In genomic region chr2:3001595-3002184, GRCh38 we compare ENCODE assay signal across 10 cellular contexts.
DNase-seq lines count a peak whose midpoint lies in the region; ATAC-seq, FAIRE-seq and TF ChIP-seq lines count a peak whose summit lies in the region.
"Had no signal": no experiment of that assay in that cellular context is flagged by ENCODE, and none has a peak within 500 bp of the region (broad histone marks: within the 10 kb centered on the region; RNA-seq: fewer than 3 reads in every experiment).

No MANE protein-coding gene starts in this region.

- ATAC-seq in HG03469 (IDR thresholded peaks at IDR 0.05; ENCODE audit: unreplicated experiment), result peak; percentile 64
- ATAC-seq in activated CD8-positive, alpha-beta T cell treated with anti-CD3 and anti-CD28 coated beads for 36 hours, result no peak

- H3K4me1 Mint-ChIP-seq in chondrocyte (ENCODE audit: low read depth) (no peaks in the 10 kb centered on the region), osteocyte (ENCODE audit: unreplicated experiment) (no peaks in the 10 kb centered on the region)
- no peaks in the 10 kb centered on the region for H3K4me1 Mint-ChIP-seq in activated CD8-positive, alpha-beta T cell treated with anti-CD3 and anti-CD28 coated beads for 36 hours (ENCODE audit: low read depth)

- H3K27me3 Mint-ChIP-seq in chondrocyte (ENCODE audit: low read depth) (peaks cover 10% of the 10 kb centered on the region), osteocyte (ENCODE audit: unreplicated experiment) (no peaks in the 10 kb centered on the region)
- H3K27me3 Mint-ChIP-seq in activated CD8-positive, alpha-beta T cell treated with anti-CD3 and anti-CD28 coated beads for 36 hours, result peaks cover 13% of the 10 kb centered on the region

- TF ChIP-seq CTCF in GM12873 (IDR thresholded peaks at IDR 0.05; ENCODE audit: insufficient read depth, low read depth, low read length, missing control alignments) (peak; percentile 19), chondrocyte (IDR thresholded peaks at IDR 0.05) (peak; percentile 53), osteocyte (IDR thresholded peaks at IDR 0.05) (peak; percentile 38), foreskin fibroblast (IDR thresholded peaks at IDR 0.05; ENCODE audit: low read depth, low read length) (no peak)
- no peak for TF ChIP-seq CTCF in activated CD8-positive, alpha-beta T cell treated with anti-CD3 and anti-CD28 coated beads for 36 hours (IDR thresholded peaks at IDR 0.05)

- no peak overlapping the region for H3K4me3 Mint-ChIP-seq in chondrocyte (ENCODE audit: unreplicated experiment)
- H3K4me3 Mint-ChIP-seq in osteocyte (ENCODE audit: unreplicated experiment), result no peak overlapping the region
- H3K4me3 Mint-ChIP-seq in activated CD8-positive, alpha-beta T cell treated with anti-CD3 and anti-CD28 coated beads for 36 hours, result no peak overlapping the region
- H3K4me3 Mint-ChIP-seq: T-cell had no signal

- intact Hi-C loops in activated CD8-positive, alpha-beta T cell treated with anti-CD3 and anti-CD28 coated beads for 36 hours (cut with micrococcal nuclease), result no loop called here

- no peaks in the 10 kb centered on the region for H3K9me3 Mint-ChIP-seq in chondrocyte (ENCODE audit: low read depth)
- no peaks in the 10 kb centered on the region for H3K9me3 Mint-ChIP-seq in osteocyte (ENCODE audit: unreplicated experiment)
- no peaks in the 10 kb centered on the region for H3K9me3 Mint-ChIP-seq in activated CD8-positive, alpha-beta T cell treated with anti-CD3 and anti-CD28 coated beads for 36 hours
- H3K9me3 Mint-ChIP-seq: T-cell had no signal

- DNase-seq in chondrocyte (ENCODE audit: low spot score) (no peak), osteocyte (ENCODE audit: extremely low spot score, unreplicated experiment) (no peak), foreskin fibroblast (no peak), HTR-8/SVneo (ENCODE audit: insufficient read length, low spot score) (no peak)
- DNase-seq in activated CD8-positive, alpha-beta T cell treated with anti-CD3 and anti-CD28 coated beads for 36 hours, result no peak
- no peak for DNase-seq in activated CD8-positive, alpha-beta memory T cell treated with anti-CD3 and anti-CD28 coated beads, Interleukin-2, amount 50 U/mL, for 48 hours
- DNase-seq: T-cell had no signal

- FAIRE-seq in HTR-8/SVneo (lab: Jason Lieb, UNC), result no peak

- H3K4me3 ChIP-seq in foreskin fibroblast (ENCODE audit: low read depth in 1 of 2, low read length in 2 of 2), result no peak overlapping the region
- H3K4me3 ChIP-seq: coronary artery had no signal

- H3K36me3 Mint-ChIP-seq in chondrocyte (ENCODE audit: low read depth) (no peaks in the 10 kb centered on the region), osteocyte (ENCODE audit: unreplicated experiment) (no peaks in the 10 kb centered on the region)
- no peaks in the 10 kb centered on the region for H3K36me3 Mint-ChIP-seq in activated CD8-positive, alpha-beta T cell treated with anti-CD3 and anti-CD28 coated beads for 36 hours (ENCODE audit: low read depth)
- H3K36me3 Mint-ChIP-seq: T-cell had no signal

- CTCF ChIA-PET in activated CD8-positive, alpha-beta T cell treated with anti-CD3 and anti-CD28 coated beads for 36 hours (lab: Charles Lee), result no interaction called here

- H3K27ac Mint-ChIP-seq in chondrocyte (ENCODE audit: unreplicated experiment) (no peak overlapping the region), osteocyte (ENCODE audit: unreplicated experiment) (no peak overlapping the region)
- H3K27ac Mint-ChIP-seq in activated CD8-positive, alpha-beta T cell treated with anti-CD3 and anti-CD28 coated beads for 36 hours, result no peak overlapping the region
- H3K27ac Mint-ChIP-seq: T-cell had no signal

- POLR2A ChIA-PET in activated CD8-positive, alpha-beta T cell treated with anti-CD3 and anti-CD28 coated beads for 36 hours (lab: Charles Lee), result no interaction called here

Comparison
In these comparisons a context has a peak if more than half of its experiments do, and no peak if none do; other contexts are left out.
1. CTCF ChIP-seq: peak in GM12873 (single experiment), chondrocyte (single experiment) and osteocyte (single experiment); none in foreskin fibroblast (single experiment) and activated CD8-positive, alpha-beta T cell treated with anti-CD3 and anti-CD28 coated beads for 36 hours (single experiment).